Comparison of ENCODE assay signal across 9 cellular contexts in the genomic region with DNA sequence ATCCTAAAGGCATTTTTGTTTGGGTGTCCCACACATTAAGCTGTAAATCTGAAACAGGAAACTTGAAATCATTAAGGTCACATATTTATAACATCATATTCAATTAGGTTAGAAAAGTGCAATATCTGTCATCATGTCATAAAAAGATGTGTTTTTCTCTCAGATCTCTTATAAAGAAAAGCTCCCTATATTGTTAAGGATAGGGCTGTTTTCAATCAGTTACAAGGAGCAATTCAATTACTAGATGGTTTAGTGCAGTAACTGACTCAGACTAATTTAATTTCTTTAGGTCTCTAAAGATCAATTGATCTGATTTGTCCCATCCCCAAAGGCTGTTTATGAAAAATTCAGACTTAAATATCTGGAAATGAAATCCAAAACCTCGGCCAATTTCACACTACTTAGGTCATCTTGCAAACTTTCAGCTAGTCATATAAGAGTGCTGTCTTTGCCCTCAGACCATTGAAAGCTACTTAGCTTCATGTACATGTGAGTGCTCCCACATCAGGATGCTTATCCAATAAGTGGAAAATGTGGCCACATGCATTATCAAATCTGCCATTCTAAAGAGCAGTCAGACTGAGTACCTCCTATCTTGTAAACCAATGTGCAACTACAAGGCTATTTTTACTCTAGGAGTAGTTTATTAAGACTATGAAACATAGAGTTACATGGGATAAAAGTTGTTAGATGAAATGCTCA. TPM values are rescaled to one million over a fixed set of nuclear protein-coding genes. Genes with fewer than 3 reads are reported as not detected.
DNase-seq lines count a peak whose midpoint lies in the region; ATAC-seq, FAIRE-seq and TF ChIP-seq lines count a peak whose summit lies in the region.
"Not testable (repeated sequence)": the region's sequence is repeated elsewhere in the genome, so short reads cannot be mapped to it uniquely, and the experiment has no call there.
"Had no signal": no experiment of that assay in that cellular context is flagged by ENCODE, and none has a peak within 500 bp of the region (broad histone marks: within the 10 kb centered on the region; RNA-seq: fewer than 3 reads in every experiment).

No MANE protein-coding gene starts in this region.

- H3K9me3 Mint-ChIP-seq in activated T-cell treated with anti-CD3 and anti-CD28 coated beads, Interleukin-2, amount 50 U/mL, for 72 hours; activated naive CD8-positive, alpha-beta T cell treated with anti-CD3 and anti-CD28 coated beads for 36 hours; stimulated activated naive B cell treated with anti-CD40 and anti-IgM and Interleukin-4, amounts not matched to agents 10 μg/mL and 1 μg/mL and 100 μg/mL, for 72 hours: not testable (repeated sequence)

- FAIRE-seq in GM12892 (lab: Jason Lieb, UNC): peak; percentile 91

- H3K36me3 ChIP-seq in heart left ventricle: not testable (repeated sequence)

- not testable (repeated sequence) for TF ChIP-seq CTCF in heart left ventricle (IDR thresholded peaks at IDR 0.05)

- 47 to 86% (median 60%) methylated on average over 1 of the region's 1 CpG; no CpG with 5 or more reads in 1 of the 4 donors for WGBS in heart left ventricle, 4 donors

- H3K27ac ChIP-seq in heart left ventricle: not testable (repeated sequence)

- H3K27ac Mint-ChIP-seq in activated T-cell treated with anti-CD3 and anti-CD28 coated beads, Interleukin-2, amount 50 U/mL, for 72 hours: not testable (repeated sequence)
- H3K27ac Mint-ChIP-seq in activated naive CD8-positive, alpha-beta T cell treated with anti-CD3 and anti-CD28 coated beads for 36 hours: peak overlapping the region; percentile 77
- H3K27ac Mint-ChIP-seq in stimulated activated naive B cell treated with anti-CD40 and anti-IgM and Interleukin-4, amounts not matched to agents 10 μg/mL and 1 μg/mL and 100 μg/mL, for 72 hours: peak overlapping the region; percentile 77

- H3K4me1 ChIP-seq in heart left ventricle: not testable (repeated sequence)

- intact Hi-C loops in heart left ventricle (cut with DNase I): not testable (repeated sequence)

- not testable (repeated sequence) for H3K27me3 Mint-ChIP-seq in activated T-cell treated with anti-CD3 and anti-CD28 coated beads, Interleukin-2, amount 50 U/mL, for 72 hours (ENCODE audit: low read depth); activated naive CD8-positive, alpha-beta T cell treated with anti-CD3 and anti-CD28 coated beads for 36 hours; stimulated activated naive B cell treated with anti-CD40 and anti-IgM and Interleukin-4, amounts not matched to agents 10 μg/mL and 1 μg/mL and 100 μg/mL, for 72 hours

- H3K4me3 ChIP-seq in heart left ventricle: not testable (repeated sequence)

- H3K9me3 ChIP-seq in heart left ventricle: not testable (repeated sequence)

- H3K36me3 Mint-ChIP-seq in activated T-cell treated with anti-CD3 and anti-CD28 coated beads, Interleukin-2, amount 50 U/mL, for 72 hours (ENCODE audit: insufficient read depth in 2 of 2); activated naive CD8-positive, alpha-beta T cell treated with anti-CD3 and anti-CD28 coated beads for 36 hours; stimulated activated naive B cell treated with anti-CD40 and anti-IgM and Interleukin-4, amounts not matched to agents 10 μg/mL and 1 μg/mL and 100 μg/mL, for 72 hours: not testable (repeated sequence)

- TF ChIP-seq POLR2A in GM12892 (IDR thresholded peaks at IDR 0.05; ENCODE audit: low read depth, low read length); heart left ventricle (IDR thresholded peaks at IDR 0.05): not testable (repeated sequence)

- not testable (repeated sequence) for DNase-seq in GM12892 (ENCODE audit: insufficient read length); activated T-cell treated with anti-CD3 and anti-CD28 coated beads, Interleukin-2, amount 50 U/mL, for 72 hours; activated naive CD8-positive, alpha-beta T cell treated with anti-CD3 and anti-CD28 coated beads for 36 hours; heart left ventricle; stimulated activated naive B cell treated with anti-CD40 and anti-IgM and Interleukin-4, amounts not matched to agents 10 μg/mL and 1 μg/mL and 100 μg/mL, for 72 hours

- peak; percentile 14 for ATAC-seq in HG03342 (IDR thresholded peaks at IDR 0.05; ENCODE audit: unreplicated experiment)
- ATAC-seq in activated CD4-positive, CD25-positive, alpha-beta regulatory T cell treated with anti-CD3 and anti-CD28 coated beads, Interleukin-2, amount 50 U/mL, for 24 hours: peak; percentile 18 to 30
- ATAC-seq in activated T-cell treated with anti-CD3 and anti-CD28 coated beads, Interleukin-2, amount 50 U/mL, for 72 hours (replicated peaks in 1 of 2): peak; percentile 49 to 51
- ATAC-seq in heart left ventricle: peak; percentile 51 to 74 (median 65)
- peak; percentile 35 to 38 for ATAC-seq in stimulated activated naive B cell treated with anti-CD40 and anti-IgM and Interleukin-4, amounts not matched to agents 10 μg/mL and 1 μg/mL and 100 μg/mL, for 72 hours (replicated peaks)

- not testable (repeated sequence) for H3K27me3 ChIP-seq in heart left ventricle

- not testable (repeated sequence) for H3K4me3 Mint-ChIP-seq in activated T-cell treated with anti-CD3 and anti-CD28 coated beads, Interleukin-2, amount 50 U/mL, for 72 hours; activated naive CD8-positive, alpha-beta T cell treated with anti-CD3 and anti-CD28 coated beads for 36 hours; stimulated activated naive B cell treated with anti-CD40 and anti-IgM and Interleukin-4, amounts not matched to agents 10 μg/mL and 1 μg/mL and 100 μg/mL, for 72 hours

- H3K4me1 Mint-ChIP-seq in activated T-cell treated with anti-CD3 and anti-CD28 coated beads, Interleukin-2, amount 50 U/mL, for 72 hours (ENCODE audit: low read depth): peaks cover 40% of the 10 kb centered on the region
- peaks cover 26% of the 10 kb centered on the region for H3K4me1 Mint-ChIP-seq in activated naive CD8-positive, alpha-beta T cell treated with anti-CD3 and anti-CD28 coated beads for 36 hours
- H3K4me1 Mint-ChIP-seq in stimulated activated naive B cell treated with anti-CD40 and anti-IgM and Interleukin-4, amounts not matched to agents 10 μg/mL and 1 μg/mL and 100 μg/mL, for 72 hours: peaks cover 16 to 38% of the 10 kb centered on the region in 2 donors

RNA-seq across cellular contexts. Expression of a gene that starts 44.8 kb away (rescaled TPM):
- polyA plus RNA-seq in GM12892 (2012; ENCODE audit: missing spikeins): 1.4 TPM
- total RNA-seq in activated T-cell treated with anti-CD3 and anti-CD28 coated beads, Interleukin-2, amount 50 U/mL, for 72 hours: 1 to 10 TPM; 1.9 to 4.7 TPM
- total RNA-seq in activated naive CD8-positive, alpha-beta T cell treated with anti-CD3 and anti-CD28 coated beads for 36 hours: 1 to 10 TPM; 4.6 to 6.2 TPM
- 10 to 100 TPM; 22.9 to 55.0 (median 44.6) TPM for total RNA-seq in heart left ventricle
- 10 to 100 TPM in 1 of 2 donors, 1 to 10 TPM in 1; 7.3 to 56.5 TPM for polyA plus RNA-seq in heart left ventricle
- polyA plus RNA-seq: CD14-positive monocyte, IgD-negative memory B cell had no signal

Comparison
In these comparisons a context has a peak if more than half of its experiments do, and no peak if none do; other contexts are left out.
1. ATAC-seq: peak in every context shown above with its lines; median percentile 65 in heart left ventricle; 50 in activated T-cell treated with anti-CD3 and anti-CD28 coated beads, Interleukin-2, amount 50 U/mL, for 72 hours; 36 in stimulated activated naive B cell treated with anti-CD40 and anti-IgM and Interleukin-4, amounts not matched to agents 10 μg/mL and 1 μg/mL and 100 μg/mL, for 72 hours; 24 in activated CD4-positive, CD25-positive, alpha-beta regulatory T cell treated with anti-CD3 and anti-CD28 coated beads, Interleukin-2, amount 50 U/mL, for 24 hours; 14 in HG03342.